7 cellular contexts compared by ENCODE assay signal in the genomic region with DNA sequence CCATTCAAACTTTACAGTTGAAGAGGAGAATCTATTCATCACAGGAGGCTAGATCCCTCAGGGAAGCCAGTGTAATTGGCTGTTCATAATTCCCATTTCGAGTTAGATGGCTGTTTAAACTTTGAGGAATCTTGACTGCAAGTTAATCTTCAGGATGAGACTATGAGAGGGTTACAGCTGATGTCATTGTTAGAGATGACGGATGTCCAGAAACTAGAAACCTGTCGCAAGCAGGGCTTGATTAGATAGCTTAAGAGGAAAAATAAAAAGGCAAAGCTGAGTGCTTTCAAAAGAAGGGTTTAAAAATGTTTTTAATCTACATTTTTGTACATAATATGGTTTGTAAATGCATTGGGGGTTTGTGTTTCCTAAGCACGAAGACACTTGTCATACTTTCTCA.
"Had no signal": no experiment of that assay in that cellular context is flagged by ENCODE, and none has a peak within 500 bp of the region (broad histone marks: within the 10 kb centered on the region; RNA-seq: fewer than 3 reads in every experiment).

No MANE protein-coding gene starts in this region.

- H3K27ac Mint-ChIP-seq: IgD-negative memory B cell had no signal

- DNase-seq: IMR-90, KBM-7, KG1 had no signal

- H3K9me3 Mint-ChIP-seq: IgD-negative memory B cell had no signal

- H3K4me3 Mint-ChIP-seq: IgD-negative memory B cell had no signal

- H3K36me3 Mint-ChIP-seq: IgD-negative memory B cell had no signal

- ATAC-seq: HepG2 had no signal

- H3K27ac ChIP-seq: HL-60 had no signal

- FAIRE-seq: HepG2, HTR-8/SVneo had no signal
